Comparison of ENCODE assay signal across 1 cellular context in genomic region chr17:77450742-77451270, GRCh38.
TF ChIP-seq lines count a peak whose summit lies in the region.

No MANE protein-coding gene starts in this region.

TF ChIP-seq in K562, 482 proteins besides CTCF, POLR2A, EP300 and RAD21 (continued from another document):
- no peak for TF ChIP-seq VEZF1 (CRISPR knock-in tag; IDR thresholded peaks at IDR 0.05)
- no peak for TF ChIP-seq GTF2E2 (tag; IDR thresholded peaks at IDR 0.05)
- no peak for TF ChIP-seq MCM3 (IDR thresholded peaks at IDR 0.05)
- TF ChIP-seq ETV1 (tag; conservative IDR thresholded peaks at IDR 0.05; ENCODE audit: low read depth): no peak
- no peak for TF ChIP-seq ZNF324 (CRISPR knock-in tag; IDR thresholded peaks at IDR 0.05)
- TF ChIP-seq NR4A1 (CRISPR knock-in tag; IDR thresholded peaks at IDR 0.05): no peak
- no peak for TF ChIP-seq NR4A1 (tag; IDR thresholded peaks at IDR 0.05)
- no peak for TF ChIP-seq SOX6 (IDR thresholded peaks at IDR 0.05)
- no peak for TF ChIP-seq RCOR1 (IDR thresholded peaks at IDR 0.05; ENCODE audit: borderline replicate concordance in 1 of 2, low read depth in 2 of 2, low read length in 2 of 2)
- TF ChIP-seq SAP30 (IDR thresholded peaks at IDR 0.05; ENCODE audit: borderline replicate concordance, insufficient read depth, low read depth, low read length, poor library complexity, severe bottlenecking): peak; percentile 13
- no peak for TF ChIP-seq ZNF143 (CRISPR knock-in tag; IDR thresholded peaks at IDR 0.05)
- TF ChIP-seq FIP1L1 (IDR thresholded peaks at IDR 0.05; ENCODE audit: low read depth, low read length, poor library complexity, severe bottlenecking): peak; percentile 1
- TF ChIP-seq NR2C1 (IDR thresholded peaks at IDR 0.05): peak; percentile 41
- no peak; the same call in 1 of the 2 replicates for TF ChIP-seq NR2C1 (tag; IDR thresholded peaks at IDR 0.05)
- TF ChIP-seq ZNF644 (tag; IDR thresholded peaks at IDR 0.05; ENCODE audit: low read depth): no peak
- no peak for TF ChIP-seq SMARCE1 (IDR thresholded peaks at IDR 0.05)
- no peak for TF ChIP-seq HNRNPK (IDR thresholded peaks at IDR 0.05; ENCODE audit: low read depth, low read length, poor library complexity, severe bottlenecking)
- TF ChIP-seq TAF7 (tag; IDR thresholded peaks at IDR 0.05): no peak
- TF ChIP-seq STAT5B (CRISPR knock-in tag; IDR thresholded peaks at IDR 0.05): no peak
- TF ChIP-seq ZBTB17 (CRISPR knock-in tag; IDR thresholded peaks at IDR 0.05): 0 out of 2 replicates have a peak, but pooled peaks have one; percentile 5
- TF ChIP-seq FOXK1 (CRISPR knock-in tag; IDR thresholded peaks at IDR 0.05; ENCODE audit: borderline replicate concordance): 0 out of 2 replicates have a peak, but pooled peaks have one; percentile 35
